In genomic region chr13:109431217-109431616, GRCh38 we compare ENCODE assay signal across 6 cellular contexts.
"Had no signal": no experiment of that assay in that cellular context is flagged by ENCODE, and none has a peak within 500 bp of the region (broad histone marks: within the 10 kb centered on the region; RNA-seq: fewer than 3 reads in every experiment).

No MANE protein-coding gene starts in this region.

- H3K9ac ChIP-seq: KMS-11 had no signal

- DNase-seq: IMR-90, KBM-7, KG1 had no signal

- H3K4me2 ChIP-seq: KMS-11 had no signal

- H3K27ac ChIP-seq: HL-60, KMS-11 had no signal

- FAIRE-seq: HTR-8/SVneo had no signal
